Comparison of ENCODE assay signal across 24 cellular contexts in genomic region chr17:45906237-45906636, GRCh38. TPM values are rescaled to one million over a fixed set of nuclear protein-coding genes. Genes with fewer than 3 reads are reported as not detected.
DNase-seq lines count a peak whose midpoint lies in the region; ATAC-seq, FAIRE-seq and TF ChIP-seq lines count a peak whose summit lies in the region.
"Had no signal": no experiment of that assay in that cellular context is flagged by ENCODE, and none has a peak within 500 bp of the region (broad histone marks: within the 10 kb centered on the region; RNA-seq: fewer than 3 reads in every experiment).

No MANE protein-coding gene starts in this region.

- DNase-seq in activated naive CD8-positive, alpha-beta T cell treated with anti-CD3 and anti-CD28 coated beads, Interleukin-2, amount 10 ng/mL, durations not matched to agents 7 days and 5 days = no peak
- DNase-seq in activated naive CD8-positive, alpha-beta T cell treated with anti-CD3 and anti-CD28 coated beads for 36 hours = no peak
- DNase-seq in NCI-H524 (lab: John Stamatoyannopoulos, UW) (peak; percentile 83 to 92), left lobe of liver (ENCODE audit: low spot score) (no peak), kidney (no peak), left ventricle myocardium superior (no peak)
- DNase-seq in activated CD4-positive, CD25-positive, alpha-beta regulatory T cell (lab: John Stamatoyannopoulos, UW) = no peak
- DNase-seq: activated CD4-positive, alpha-beta T cell treated with anti-CD3 and anti-CD28 coated beads, Interleukin-2, amount 50 U/mL, for 4 hours; activated CD8-positive, alpha-beta memory T cell treated with anti-CD3 and anti-CD28 coated beads, Interleukin-2, amount 50 U/mL, for 48 hours; activated effector memory CD4-positive, alpha-beta T cell treated with anti-CD3 and anti-CD28 coated beads, Interleukin-2, amount 50 U/mL, for 16 hours; adrenal gland; cortex of kidney; NCI-H1048; NCI-H526 treated with DMSO at 0.1 percent for 48 hours; PC-9; SIG-M5; spleen; stimulated activated CD4-positive, alpha-beta T cell treated with anti-CD3 and anti-CD28 coated beads, Interleukin-4, amount 100 ng/mL, for 24 hours; stomach had no signal

- no peak for TF ChIP-seq CTCF in kidney (IDR thresholded peaks at IDR 0.05; ENCODE audit: borderline replicate concordance, extremely low read depth, insufficient read depth)

- peaks cover 2% of the 10 kb centered on the region for H3K36me3 Mint-ChIP-seq in activated naive CD8-positive, alpha-beta T cell treated with anti-CD3 and anti-CD28 coated beads, Interleukin-2, amount 10 ng/mL, durations not matched to agents 7 days and 5 days
- H3K36me3 Mint-ChIP-seq in activated naive CD8-positive, alpha-beta T cell treated with anti-CD3 and anti-CD28 coated beads for 36 hours = no peaks in the 10 kb centered on the region

- H3K9ac ChIP-seq in kidney (ENCODE audit: low read length in 2 of 2) = no peak overlapping the region
- H3K9ac ChIP-seq: BLaER1 had no signal

- ATAC-seq in activated naive CD8-positive, alpha-beta T cell treated with anti-CD3 and anti-CD28 coated beads, Interleukin-2, amount 10 ng/mL, durations not matched to agents 7 days and 5 days (ENCODE audit: low read depth) = no peak
- ATAC-seq in left lobe of liver (no peak), left ventricle myocardium superior (no peak)
- ATAC-seq: HCT116 had no signal

- peaks cover 0 to 7% of the 10 kb centered on the region in 2 donors for H3K4me1 ChIP-seq in kidney (ENCODE audit: control insufficient read depth in 1 of 2, insufficient read depth in 1 of 2, low read depth in 1 of 2, low read length in 2 of 2)
- H3K4me1 ChIP-seq: adrenal gland, spleen had no signal

- FAIRE-seq in kidney (lab: Jason Lieb, UNC) = no peak
- FAIRE-seq: bronchial epithelial cell had no signal

- peaks cover 8% of the 10 kb centered on the region for H3K4me1 Mint-ChIP-seq in activated naive CD8-positive, alpha-beta T cell treated with anti-CD3 and anti-CD28 coated beads, Interleukin-2, amount 10 ng/mL, durations not matched to agents 7 days and 5 days
- H3K4me1 Mint-ChIP-seq in activated naive CD8-positive, alpha-beta T cell treated with anti-CD3 and anti-CD28 coated beads for 36 hours = peaks cover 20% of the 10 kb centered on the region

- H3K9me3 Mint-ChIP-seq in activated naive CD8-positive, alpha-beta T cell treated with anti-CD3 and anti-CD28 coated beads, Interleukin-2, amount 10 ng/mL, durations not matched to agents 7 days and 5 days = no peaks in the 10 kb centered on the region
- H3K9me3 Mint-ChIP-seq in activated naive CD8-positive, alpha-beta T cell treated with anti-CD3 and anti-CD28 coated beads for 36 hours = no peaks in the 10 kb centered on the region

- peaks cover 21% of the 10 kb centered on the region for H3K27me3 Mint-ChIP-seq in activated naive CD8-positive, alpha-beta T cell treated with anti-CD3 and anti-CD28 coated beads, Interleukin-2, amount 10 ng/mL, durations not matched to agents 7 days and 5 days
- peaks cover 50% of the 10 kb centered on the region for H3K27me3 Mint-ChIP-seq in activated naive CD8-positive, alpha-beta T cell treated with anti-CD3 and anti-CD28 coated beads for 36 hours

- intact Hi-C loops in kidney (cut with DNase I) = no loop called here
- intact Hi-C loops in left ventricle myocardium superior (cut with micrococcal nuclease) = no loop called here

- H3K9me3 ChIP-seq in kidney (ENCODE audit: control insufficient read depth in 1 of 2, low read length in 2 of 2) = no peaks in the 10 kb centered on the region
- H3K9me3 ChIP-seq: adrenal gland, BLaER1, spleen, stomach had no signal

- H3K36me3 ChIP-seq in kidney (ENCODE audit: control insufficient read depth in 1 of 2, insufficient read depth in 2 of 2, low read length in 2 of 2) = no peaks in the 10 kb centered on the region
- H3K36me3 ChIP-seq: adrenal gland, BLaER1, spleen, stomach had no signal

- POLR2A ChIA-PET in activated naive CD8-positive, alpha-beta T cell treated with anti-CD3 and anti-CD28 coated beads, Interleukin-2, amount 10 ng/mL, durations not matched to agents 7 days and 5 days (lab: Charles Lee) = no interaction called here

- H3K27ac Mint-ChIP-seq in activated naive CD8-positive, alpha-beta T cell treated with anti-CD3 and anti-CD28 coated beads, Interleukin-2, amount 10 ng/mL, durations not matched to agents 7 days and 5 days = peak overlapping the region; percentile 21
- H3K27ac Mint-ChIP-seq in activated naive CD8-positive, alpha-beta T cell treated with anti-CD3 and anti-CD28 coated beads for 36 hours = no peak overlapping the region

- H3K4me3 Mint-ChIP-seq in activated naive CD8-positive, alpha-beta T cell treated with anti-CD3 and anti-CD28 coated beads, Interleukin-2, amount 10 ng/mL, durations not matched to agents 7 days and 5 days = no peak overlapping the region
- no peak overlapping the region for H3K4me3 Mint-ChIP-seq in activated naive CD8-positive, alpha-beta T cell treated with anti-CD3 and anti-CD28 coated beads for 36 hours

- peak overlapping the region; percentile 39 for H3K27ac ChIP-seq in cingulate gyrus (ENCODE audit: low read depth, low read length)
- no peak overlapping the region for H3K27ac ChIP-seq in kidney (ENCODE audit: low read depth in 2 of 2, low read length in 2 of 2)
- H3K27ac ChIP-seq: adrenal gland, BLaER1, PC-9, spleen, stomach had no signal

- no peak overlapping the region for H3K4me3 ChIP-seq in kidney (ENCODE audit: low read length in 2 of 2)
- H3K4me3 ChIP-seq: adrenal gland, BLaER1, lung, PC-9, spleen, stomach had no signal

RNA-seq across cellular contexts. Expression of gene MAPT, which starts 11.9 kb away (rescaled TPM):
- under 1 TPM; 0.69 to 0.74 TPM for total RNA-seq in activated naive CD8-positive, alpha-beta T cell treated with anti-CD3 and anti-CD28 coated beads, Interleukin-2, amount 10 ng/mL, durations not matched to agents 7 days and 5 days
- total RNA-seq in activated naive CD8-positive, alpha-beta T cell treated with anti-CD3 and anti-CD28 coated beads for 36 hours = under 1 TPM; 0.68 to 0.88 TPM
- total RNA-seq in left lobe of liver (0.83 TPM), kidney (2.9 TPM), left ventricle myocardium superior (42.2 TPM)
- 15.4 TPM for polyA plus RNA-seq in kidney (ENCODE audit: insufficient read depth, low read depth, low replicate concordance)

Comparison
In these comparisons a context has a peak if more than half of its experiments do, and no peak if none do; other contexts are left out.
1. DNase-seq: peak in NCI-H524 (2 of 2); none in activated naive CD8-positive, alpha-beta T cell treated with anti-CD3 and anti-CD28 coated beads, Interleukin-2, amount 10 ng/mL, durations not matched to agents 7 days and 5 days (single experiment), activated naive CD8-positive, alpha-beta T cell treated with anti-CD3 and anti-CD28 coated beads for 36 hours (single experiment), left lobe of liver (single experiment), kidney (single experiment), activated CD4-positive, CD25-positive, alpha-beta regulatory T cell (0 of 4) and left ventricle myocardium superior (single experiment).
2. RNA of gene MAPT, which starts 11.9 kb away (total RNA-seq): 42.2 TPM in left ventricle myocardium superior (single experiment); 2.9 TPM in kidney (single experiment), 0.68 to 0.88 TPM in activated naive CD8-positive, alpha-beta T cell treated with anti-CD3 and anti-CD28 coated beads for 36 hours, 0.83 TPM in left lobe of liver (single experiment) and 0.69 to 0.74 TPM in activated naive CD8-positive, alpha-beta T cell treated with anti-CD3 and anti-CD28 coated beads, Interleukin-2, amount 10 ng/mL, durations not matched to agents 7 days and 5 days; every median in the first group is over 10 times any median in the second.